1 cellular context compared by ENCODE assay signal in the genomic region with DNA sequence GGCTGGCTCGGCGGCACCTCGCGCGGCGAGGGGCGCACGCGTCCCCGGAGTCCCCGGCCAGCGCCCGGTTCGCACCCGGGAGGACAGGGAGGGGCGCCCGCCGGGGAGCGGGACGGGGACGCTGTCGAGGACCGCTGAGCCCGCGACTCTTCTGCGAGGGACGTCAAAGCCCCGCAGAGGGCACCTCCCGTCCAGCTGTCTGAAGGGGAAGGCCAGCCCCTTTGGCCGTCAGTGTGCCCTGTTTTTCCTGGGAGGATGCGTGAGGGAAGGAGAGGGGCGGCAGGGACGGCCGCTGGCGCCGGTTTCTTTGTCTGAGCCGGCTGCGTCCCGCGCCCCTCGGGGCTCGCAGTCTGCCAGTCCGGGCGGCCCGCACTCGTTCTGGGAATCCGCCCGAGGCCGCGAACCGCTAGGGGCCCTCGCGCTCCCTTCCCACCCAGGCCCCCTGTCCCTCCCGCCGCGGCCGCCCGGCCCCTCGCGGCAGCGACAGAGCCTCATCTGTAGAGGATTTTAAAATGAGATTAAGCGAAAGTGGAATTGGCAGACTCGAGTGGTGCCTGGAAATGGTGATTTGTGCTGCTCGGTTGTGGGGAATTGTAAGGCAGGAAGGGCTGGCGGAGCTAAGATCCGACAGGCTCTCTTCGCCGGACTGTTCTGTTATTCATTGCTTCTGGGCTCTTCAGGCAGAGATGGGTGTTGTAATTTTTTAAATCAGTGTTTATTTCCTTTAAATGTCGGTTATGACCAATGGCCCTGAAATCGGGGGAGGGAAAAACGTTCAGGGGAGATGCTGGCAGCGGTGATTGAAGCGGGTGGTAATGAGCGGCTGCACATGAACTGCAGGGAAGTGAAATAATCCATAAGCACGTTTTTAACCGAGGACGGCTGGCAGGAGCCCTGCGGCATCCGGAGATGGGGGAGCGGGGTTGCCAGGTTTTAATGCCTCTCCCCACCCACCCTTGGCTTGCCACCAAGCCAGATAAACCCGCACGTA.
TF ChIP-seq lines count a peak whose summit lies in the region.

No MANE protein-coding gene starts in this region.

TF ChIP-seq in HepG2, 621 proteins besides CTCF, POLR2A, EP300 and RAD21 (continued from another document and continues in another):
- TF ChIP-seq, protein P1, sequence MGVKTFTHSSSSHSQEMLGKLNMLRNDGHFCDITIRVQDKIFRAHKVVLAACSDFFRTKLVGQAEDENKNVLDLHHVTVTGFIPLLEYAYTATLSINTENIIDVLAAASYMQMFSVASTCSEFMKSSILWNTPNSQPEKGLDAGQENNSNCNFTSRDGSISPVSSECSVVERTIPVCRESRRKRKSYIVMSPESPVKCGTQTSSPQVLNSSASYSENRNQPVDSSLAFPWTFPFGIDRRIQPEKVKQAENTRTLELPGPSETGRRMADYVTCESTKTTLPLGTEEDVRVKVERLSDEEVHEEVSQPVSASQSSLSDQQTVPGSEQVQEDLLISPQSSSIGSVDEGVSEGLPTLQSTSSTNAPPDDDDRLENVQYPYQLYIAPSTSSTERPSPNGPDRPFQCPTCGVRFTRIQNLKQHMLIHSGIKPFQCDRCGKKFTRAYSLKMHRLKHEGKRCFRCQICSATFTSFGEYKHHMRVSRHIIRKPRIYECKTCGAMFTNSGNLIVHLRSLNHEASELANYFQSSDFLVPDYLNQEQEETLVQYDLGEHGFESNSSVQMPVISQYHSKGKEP (CRISPR knock-in tag; IDR thresholded peaks at IDR 0.05), result no peak
- TF ChIP-seq, protein P2, sequence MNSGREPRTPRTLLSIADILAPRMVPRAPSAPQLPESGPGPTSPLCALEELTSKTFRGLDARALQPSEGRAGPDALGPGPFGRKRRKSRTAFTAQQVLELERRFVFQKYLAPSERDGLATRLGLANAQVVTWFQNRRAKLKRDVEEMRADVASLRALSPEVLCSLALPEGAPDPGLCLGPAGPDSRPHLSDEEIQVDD (CRISPR knock-in tag; IDR thresholded peaks at IDR 0.05; ENCODE audit: borderline replicate concordance), result no peak
- TF ChIP-seq, protein P3, sequence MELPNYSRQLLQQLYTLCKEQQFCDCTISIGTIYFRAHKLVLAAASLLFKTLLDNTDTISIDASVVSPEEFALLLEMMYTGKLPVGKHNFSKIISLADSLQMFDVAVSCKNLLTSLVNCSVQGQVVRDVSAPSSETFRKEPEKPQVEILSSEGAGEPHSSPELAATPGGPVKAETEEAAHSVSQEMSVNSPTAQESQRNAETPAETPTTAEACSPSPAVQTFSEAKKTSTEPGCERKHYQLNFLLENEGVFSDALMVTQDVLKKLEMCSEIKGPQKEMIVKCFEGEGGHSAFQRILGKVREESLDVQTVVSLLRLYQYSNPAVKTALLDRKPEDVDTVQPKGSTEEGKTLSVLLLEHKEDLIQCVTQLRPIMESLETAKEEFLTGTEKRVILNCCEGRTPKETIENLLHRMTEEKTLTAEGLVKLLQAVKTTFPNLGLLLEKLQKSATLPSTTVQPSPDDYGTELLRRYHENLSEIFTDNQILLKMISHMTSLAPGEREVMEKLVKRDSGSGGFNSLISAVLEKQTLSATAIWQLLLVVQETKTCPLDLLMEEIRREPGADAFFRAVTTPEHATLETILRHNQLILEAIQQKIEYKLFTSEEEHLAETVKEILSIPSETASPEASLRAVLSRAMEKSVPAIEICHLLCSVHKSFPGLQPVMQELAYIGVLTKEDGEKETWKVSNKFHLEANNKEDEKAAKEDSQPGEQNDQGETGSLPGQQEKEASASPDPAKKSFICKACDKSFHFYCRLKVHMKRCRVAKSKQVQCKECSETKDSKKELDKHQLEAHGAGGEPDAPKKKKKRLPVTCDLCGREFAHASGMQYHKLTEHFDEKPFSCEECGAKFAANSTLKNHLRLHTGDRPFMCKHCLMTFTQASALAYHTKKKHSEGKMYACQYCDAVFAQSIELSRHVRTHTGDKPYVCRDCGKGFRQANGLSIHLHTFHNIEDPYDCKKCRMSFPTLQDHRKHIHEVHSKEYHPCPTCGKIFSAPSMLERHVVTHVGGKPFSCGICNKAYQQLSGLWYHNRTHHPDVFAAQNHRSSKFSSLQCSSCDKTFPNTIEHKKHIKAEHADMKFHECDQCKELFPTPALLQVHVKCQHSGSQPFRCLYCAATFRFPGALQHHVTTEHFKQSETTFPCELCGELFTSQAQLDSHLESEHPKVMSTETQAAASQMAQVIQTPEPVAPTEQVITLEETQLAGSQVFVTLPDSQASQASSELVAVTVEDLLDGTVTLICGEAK (IDR thresholded peaks at IDR 0.05), result no peak
- TF ChIP-seq, protein P3 (CRISPR knock-in tag; IDR thresholded peaks at IDR 0.05), result peak; percentile 36; the same call in 1 of the 2 replicates
- TF ChIP-seq XBP1 (CRISPR knock-in tag; IDR thresholded peaks at IDR 0.05), result no peak
- no peak for TF ChIP-seq RFXANK (CRISPR knock-in tag; IDR thresholded peaks at IDR 0.05)
- 0 out of 2 replicates have a peak, but pooled peaks have one; percentile 27 for TF ChIP-seq YEATS2 (CRISPR knock-in tag; IDR thresholded peaks at IDR 0.05; ENCODE audit: borderline replicate concordance)
- TF ChIP-seq, protein P4, sequence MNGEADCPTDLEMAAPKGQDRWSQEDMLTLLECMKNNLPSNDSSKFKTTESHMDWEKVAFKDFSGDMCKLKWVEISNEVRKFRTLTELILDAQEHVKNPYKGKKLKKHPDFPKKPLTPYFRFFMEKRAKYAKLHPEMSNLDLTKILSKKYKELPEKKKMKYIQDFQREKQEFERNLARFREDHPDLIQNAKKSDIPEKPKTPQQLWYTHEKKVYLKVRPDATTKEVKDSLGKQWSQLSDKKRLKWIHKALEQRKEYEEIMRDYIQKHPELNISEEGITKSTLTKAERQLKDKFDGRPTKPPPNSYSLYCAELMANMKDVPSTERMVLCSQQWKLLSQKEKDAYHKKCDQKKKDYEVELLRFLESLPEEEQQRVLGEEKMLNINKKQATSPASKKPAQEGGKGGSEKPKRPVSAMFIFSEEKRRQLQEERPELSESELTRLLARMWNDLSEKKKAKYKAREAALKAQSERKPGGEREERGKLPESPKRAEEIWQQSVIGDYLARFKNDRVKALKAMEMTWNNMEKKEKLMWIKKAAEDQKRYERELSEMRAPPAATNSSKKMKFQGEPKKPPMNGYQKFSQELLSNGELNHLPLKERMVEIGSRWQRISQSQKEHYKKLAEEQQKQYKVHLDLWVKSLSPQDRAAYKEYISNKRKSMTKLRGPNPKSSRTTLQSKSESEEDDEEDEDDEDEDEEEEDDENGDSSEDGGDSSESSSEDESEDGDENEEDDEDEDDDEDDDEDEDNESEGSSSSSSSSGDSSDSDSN (CRISPR knock-in tag; IDR thresholded peaks at IDR 0.05), result peak; percentile 85
- TF ChIP-seq SP1 (IDR thresholded peaks at IDR 0.05), result no peak
- no peak for TF ChIP-seq SP1 (CRISPR knock-in tag; IDR thresholded peaks at IDR 0.05)
- no peak for TF ChIP-seq RARG (CRISPR knock-in tag; IDR thresholded peaks at IDR 0.05; ENCODE audit: low read depth)
- no peak for TF ChIP-seq RELA (CRISPR knock-in tag; IDR thresholded peaks at IDR 0.05)
- TF ChIP-seq MIER2 (CRISPR knock-in tag; IDR thresholded peaks at IDR 0.05), result no peak
- TF ChIP-seq PLRG1 (conservative IDR thresholded peaks at IDR 0.05), result no peak
- TF ChIP-seq CBX1 (IDR thresholded peaks at IDR 0.05; ENCODE audit: low read depth), result no peak
- TF ChIP-seq, protein P5, sequence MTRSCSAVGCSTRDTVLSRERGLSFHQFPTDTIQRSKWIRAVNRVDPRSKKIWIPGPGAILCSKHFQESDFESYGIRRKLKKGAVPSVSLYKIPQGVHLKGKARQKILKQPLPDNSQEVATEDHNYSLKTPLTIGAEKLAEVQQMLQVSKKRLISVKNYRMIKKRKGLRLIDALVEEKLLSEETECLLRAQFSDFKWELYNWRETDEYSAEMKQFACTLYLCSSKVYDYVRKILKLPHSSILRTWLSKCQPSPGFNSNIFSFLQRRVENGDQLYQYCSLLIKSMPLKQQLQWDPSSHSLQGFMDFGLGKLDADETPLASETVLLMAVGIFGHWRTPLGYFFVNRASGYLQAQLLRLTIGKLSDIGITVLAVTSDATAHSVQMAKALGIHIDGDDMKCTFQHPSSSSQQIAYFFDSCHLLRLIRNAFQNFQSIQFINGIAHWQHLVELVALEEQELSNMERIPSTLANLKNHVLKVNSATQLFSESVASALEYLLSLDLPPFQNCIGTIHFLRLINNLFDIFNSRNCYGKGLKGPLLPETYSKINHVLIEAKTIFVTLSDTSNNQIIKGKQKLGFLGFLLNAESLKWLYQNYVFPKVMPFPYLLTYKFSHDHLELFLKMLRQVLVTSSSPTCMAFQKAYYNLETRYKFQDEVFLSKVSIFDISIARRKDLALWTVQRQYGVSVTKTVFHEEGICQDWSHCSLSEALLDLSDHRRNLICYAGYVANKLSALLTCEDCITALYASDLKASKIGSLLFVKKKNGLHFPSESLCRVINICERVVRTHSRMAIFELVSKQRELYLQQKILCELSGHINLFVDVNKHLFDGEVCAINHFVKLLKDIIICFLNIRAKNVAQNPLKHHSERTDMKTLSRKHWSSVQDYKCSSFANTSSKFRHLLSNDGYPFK (CRISPR knock-in tag; IDR thresholded peaks at IDR 0.05; ENCODE audit: borderline replicate concordance), result 0 out of 2 replicates have a peak, but pooled peaks have one; percentile 8
- TF ChIP-seq HOXA3 (CRISPR knock-in tag; IDR thresholded peaks at IDR 0.05), result peak; percentile 41; the same call in 1 of the 2 replicates
- TF ChIP-seq, protein P6, sequence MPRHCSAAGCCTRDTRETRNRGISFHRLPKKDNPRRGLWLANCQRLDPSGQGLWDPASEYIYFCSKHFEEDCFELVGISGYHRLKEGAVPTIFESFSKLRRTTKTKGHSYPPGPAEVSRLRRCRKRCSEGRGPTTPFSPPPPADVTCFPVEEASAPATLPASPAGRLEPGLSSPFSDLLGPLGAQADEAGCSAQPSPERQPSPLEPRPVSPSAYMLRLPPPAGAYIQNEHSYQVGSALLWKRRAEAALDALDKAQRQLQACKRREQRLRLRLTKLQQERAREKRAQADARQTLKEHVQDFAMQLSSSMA (CRISPR knock-in tag; IDR thresholded peaks at IDR 0.05), result no peak
- no peak for TF ChIP-seq KLF9 (CRISPR knock-in tag; IDR thresholded peaks at IDR 0.05; ENCODE audit: low read depth)
- no peak for TF ChIP-seq HOXA7 (CRISPR knock-in tag; IDR thresholded peaks at IDR 0.05)
- TF ChIP-seq HOXA9 (CRISPR knock-in tag; IDR thresholded peaks at IDR 0.05; ENCODE audit: borderline replicate concordance), result no peak
- no peak for TF ChIP-seq ZNF776 (CRISPR knock-in tag; IDR thresholded peaks at IDR 0.05)
- TF ChIP-seq GATA4 (IDR thresholded peaks at IDR 0.05; ENCODE audit: borderline replicate concordance, low read depth), result no peak
- no peak for TF ChIP-seq HCFC1 (IDR thresholded peaks at IDR 0.05; ENCODE audit: low read depth, low read length)
- TF ChIP-seq, protein P7, sequence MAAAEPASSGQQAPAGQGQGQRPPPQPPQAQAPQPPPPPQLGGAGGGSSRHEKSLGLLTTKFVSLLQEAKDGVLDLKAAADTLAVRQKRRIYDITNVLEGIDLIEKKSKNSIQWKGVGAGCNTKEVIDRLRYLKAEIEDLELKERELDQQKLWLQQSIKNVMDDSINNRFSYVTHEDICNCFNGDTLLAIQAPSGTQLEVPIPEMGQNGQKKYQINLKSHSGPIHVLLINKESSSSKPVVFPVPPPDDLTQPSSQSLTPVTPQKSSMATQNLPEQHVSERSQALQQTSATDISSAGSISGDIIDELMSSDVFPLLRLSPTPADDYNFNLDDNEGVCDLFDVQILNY (CRISPR knock-in tag; conservative IDR thresholded peaks at IDR 0.05), result no peak
- TF ChIP-seq, protein P8, sequence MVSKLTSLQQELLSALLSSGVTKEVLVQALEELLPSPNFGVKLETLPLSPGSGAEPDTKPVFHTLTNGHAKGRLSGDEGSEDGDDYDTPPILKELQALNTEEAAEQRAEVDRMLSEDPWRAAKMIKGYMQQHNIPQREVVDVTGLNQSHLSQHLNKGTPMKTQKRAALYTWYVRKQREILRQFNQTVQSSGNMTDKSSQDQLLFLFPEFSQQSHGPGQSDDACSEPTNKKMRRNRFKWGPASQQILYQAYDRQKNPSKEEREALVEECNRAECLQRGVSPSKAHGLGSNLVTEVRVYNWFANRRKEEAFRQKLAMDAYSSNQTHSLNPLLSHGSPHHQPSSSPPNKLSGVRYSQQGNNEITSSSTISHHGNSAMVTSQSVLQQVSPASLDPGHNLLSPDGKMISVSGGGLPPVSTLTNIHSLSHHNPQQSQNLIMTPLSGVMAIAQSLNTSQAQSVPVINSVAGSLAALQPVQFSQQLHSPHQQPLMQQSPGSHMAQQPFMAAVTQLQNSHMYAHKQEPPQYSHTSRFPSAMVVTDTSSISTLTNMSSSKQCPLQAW (CRISPR knock-in tag; IDR thresholded peaks at IDR 0.05), result no peak
- TF ChIP-seq ELF3 (CRISPR knock-in tag; IDR thresholded peaks at IDR 0.05), result 0 out of 2 replicates have a peak, but pooled peaks have one; percentile 15
- TF ChIP-seq MEIS2 (CRISPR knock-in tag; IDR thresholded peaks at IDR 0.05), result peak; percentile 79
